8 cellular contexts compared by ENCODE assay signal in genomic region chr2:158179660-158180059, GRCh38.
DNase-seq lines count a peak whose midpoint lies in the region; ATAC-seq and TF ChIP-seq lines count a peak whose summit lies in the region.

No MANE protein-coding gene starts in this region.

- H3K9ac ChIP-seq in GM23248, result no peak overlapping the region

- no peaks in the 10 kb centered on the region for H3K36me3 ChIP-seq in GM23248 (ENCODE audit: low read depth)
- no peaks in the 10 kb centered on the region for H3K36me3 ChIP-seq in Peyer's patch

- no peaks in the 10 kb centered on the region for H3K79me2 ChIP-seq in GM23248 (ENCODE audit: insufficient read depth)

- H4K20me1 ChIP-seq in GM23248 (ENCODE audit: insufficient read depth), result no peaks in the 10 kb centered on the region

- no peak overlapping the region for H2AFZ ChIP-seq in GM23248

- in situ Hi-C loops in GM23248 (cut with MboI), result loop anchor here (25.0 kb wide), 1 partner anchor 558 kb away; no protein-coding TSS in a partner anchor

- DNase-seq in GM23248 (peak; percentile 49), Peyer's patch (no peak), inferior parietal cortex (ENCODE audit: extremely low spot score) (peak; percentile 40), amniotic stem cell (lab: John Stamatoyannopoulos, UW) (no peak)
- no peak for DNase-seq in stimulated activated CD4-positive, alpha-beta T cell treated with anti-CD3 and anti-CD28 coated beads, Interleukin-4, amount 100 ng/mL, for 24 hours

- H3F3A ChIP-seq in GM23248 (ENCODE audit: insufficient read depth), result no peaks in the 10 kb centered on the region

- H3K9me3 ChIP-seq in GM23248 (ENCODE audit: low read depth) (no peaks in the 10 kb centered on the region), Peyer's patch (no peaks in the 10 kb centered on the region)

- H3K4me2 ChIP-seq in GM23248 (ENCODE audit: unreplicated experiment), result no peak overlapping the region

- H3K9me2 ChIP-seq in GM23248 (ENCODE audit: insufficient read depth), result no peaks in the 10 kb centered on the region

- H3K27ac ChIP-seq in C4-2B, result no peak overlapping the region
- H3K27ac ChIP-seq in GM23248, result no peak overlapping the region
- no peak overlapping the region for H3K27ac ChIP-seq in Peyer's patch

- no peak for TF ChIP-seq POLR2A in Peyer's patch (IDR thresholded peaks at IDR 0.05)

- ATAC-seq in HG03175 (IDR thresholded peaks at IDR 0.05; ENCODE audit: unreplicated experiment) (no peak), HG03097 (IDR thresholded peaks at IDR 0.05; ENCODE audit: low FRiP score, unreplicated experiment) (no peak)

- TF ChIP-seq CTCF in C4-2B (conservative IDR thresholded peaks at IDR 0.05) (peak; percentile 47), Peyer's patch (IDR thresholded peaks at IDR 0.05) (peak in 4 of 6 experiments; percentile 16 to 47 (median 34))

- 28 to 33% methylated on average over 2 of the region's 2 CpGs for WGBS in GM23248 (ENCODE audit: low coverage in 1 of 2, low lambda C conversion rate in 2 of 2, missing lambda C conversion rate in 2 of 2), 2 experiments

- H3K27me3 ChIP-seq in GM23248 (replicated peaks; ENCODE audit: insufficient read depth), result peaks cover 6% of the 10 kb centered on the region; the same call in 1 of the 2 replicates
- H3K27me3 ChIP-seq in Peyer's patch, result no peaks in the 10 kb centered on the region

- no peaks in the 10 kb centered on the region for H3K4me1 ChIP-seq in GM23248 (ENCODE audit: insufficient read depth)
- H3K4me1 ChIP-seq in Peyer's patch, result no peaks in the 10 kb centered on the region

- H3K4me3 ChIP-seq in GM23248 (no peak overlapping the region), Peyer's patch (no peak overlapping the region)

Comparison
In these comparisons a context has a peak if more than half of its experiments do, and no peak if none do; other contexts are left out.
1. DNase-seq: peak in GM23248 (single experiment) and inferior parietal cortex (single experiment); none in Peyer's patch (0 of 3), stimulated activated CD4-positive, alpha-beta T cell treated with anti-CD3 and anti-CD28 coated beads, Interleukin-4, amount 100 ng/mL, for 24 hours (single experiment) and amniotic stem cell (single experiment).